ENCODE assay signal across 2 cellular contexts in genomic region chr6:7703148-7703680, GRCh38.
A peak's percentile ranks its signal among the peaks of the same experiment; 100 is the strongest.
TF ChIP-seq lines count a peak whose summit lies in the region.

No MANE protein-coding gene starts in this region.

TF ChIP-seq in IMR-90, 13 proteins besides CTCF, POLR2A, EP300 and RAD21:
- no peak for TF ChIP-seq CEBPB (IDR thresholded peaks at IDR 0.05; ENCODE audit: low read depth, low read length)
- 0 out of 2 replicates have a peak, but pooled peaks have one; percentile 31 for TF ChIP-seq MAFK (IDR thresholded peaks at IDR 0.05; ENCODE audit: low read depth, low read length)

TF ChIP-seq in K562, 482 proteins besides CTCF, POLR2A, EP300 and RAD21:
- TF ChIP-seq ZNF316 (IDR thresholded peaks at IDR 0.05) (peak; percentile 85), ZNF324 (CRISPR knock-in tag; IDR thresholded peaks at IDR 0.05) (no peak), MAFG (tag; conservative IDR thresholded peaks at IDR 0.05) (peak; percentile 47), ZFP30 (CRISPR knock-in tag; IDR thresholded peaks at IDR 0.05; ENCODE audit: borderline replicate concordance) (no peak), C11orf30 (IDR thresholded peaks at IDR 0.05; ENCODE audit: low read depth) (peak; percentile 74; the same call in 1 of the 2 replicates)
